31 cellular contexts compared by ENCODE assay signal in genomic region chr12:29893002-29893401, GRCh38.
"Had no signal": no experiment of that assay in that cellular context is flagged by ENCODE, and none has a peak within 500 bp of the region (broad histone marks: within the 10 kb centered on the region; RNA-seq: fewer than 3 reads in every experiment).

No MANE protein-coding gene starts in this region.

- H3K27me3 Mint-ChIP-seq: progenitor cell of endocrine pancreas; stimulated activated memory B cell treated with anti-CD40 and anti-IgM and Interleukin-4, amounts not matched to agents 10 μg/mL and 1 μg/mL and 100 μg/mL, for 72 hours; stimulated activated naive CD8-positive, alpha-beta T cell treated with anti-CD3 and anti-CD28 coated beads, Interleukin-15, amount 100 ng/mL, for 72 hours; type B pancreatic cell had no signal

- H3K9me3 ChIP-seq: ovary, psoas muscle, suprapubic skin, testis, tibial artery, transverse colon, upper lobe of right lung, uterus had no signal

- H3K9ac ChIP-seq: neural progenitor cell, parathyroid adenoma had no signal

- H3K27ac ChIP-seq: neural progenitor cell, ovary, parathyroid adenoma, psoas muscle, skin epidermis, spleen, suprapubic skin, testis, tibial artery, transverse colon, upper lobe of right lung, uterus had no signal

- H3K36me3 Mint-ChIP-seq: natural killer cell; neural progenitor cell; stimulated activated memory B cell treated with anti-CD40 and anti-IgM and Interleukin-4, amounts not matched to agents 10 μg/mL and 1 μg/mL and 100 μg/mL, for 72 hours; type B pancreatic cell had no signal

- H3K4me3 ChIP-seq: neural progenitor cell, ovary, psoas muscle, skin epidermis, smooth muscle cell, spleen, suprapubic skin, testis, tibial artery, transverse colon, upper lobe of right lung, uterus had no signal

- DNase-seq: natural killer cell; occipital lobe; ovary; posterior cingulate gyrus; psoas muscle; right cardiac atrium; spleen; stimulated activated CD4-positive, alpha-beta T cell treated with anti-CD3 and anti-CD28 coated beads, Interleukin-12 subunit alpha, Interleukin-12 subunit beta, amount 100 ng/mL, for 4 hours; stimulated activated CD4-positive, alpha-beta T cell treated with anti-CD3 and anti-CD28 coated beads, Interleukin-1b, Interleukin-23, amount 100 ng/mL, for 48 hours; stimulated activated CD4-positive, alpha-beta T cell treated with anti-CD3 and anti-CD28 coated beads, Interleukin-4, amount 100 ng/mL, for 1 hour; stimulated activated CD4-positive, alpha-beta T cell treated with anti-CD3 and anti-CD28 coated beads, Interleukin-4, amount 100 ng/mL, for 4 hours; stimulated activated CD8-positive, alpha-beta memory T cell treated with anti-CD3 and anti-CD28 coated beads, Interleukin-4, amount 100 ng/mL, for 48 hours; stimulated activated naive CD4-positive, alpha-beta T cell; stimulated activated naive CD8-positive, alpha-beta T cell treated with anti-CD3 and anti-CD28 coated beads, Interleukin-15, amount 100 ng/mL, for 72 hours; stimulated activated naive CD8-positive, alpha-beta T cell treated with anti-CD3 and anti-CD28 coated beads, Interleukin-15, Interleukin-2, amounts not matched to agents 100 U/mL and 50 U/mL, for 24 hours; substantia nigra; testis; tibial artery; transverse colon; upper lobe of right lung; uterus had no signal

- H3K4me3 Mint-ChIP-seq: natural killer cell; nephron; neural progenitor cell; stimulated activated memory B cell treated with anti-CD40 and anti-IgM and Interleukin-4, amounts not matched to agents 10 μg/mL and 1 μg/mL and 100 μg/mL, for 72 hours; stimulated activated naive CD8-positive, alpha-beta T cell treated with anti-CD3 and anti-CD28 coated beads, Interleukin-15, amount 100 ng/mL, for 72 hours; type B pancreatic cell had no signal

- H3K4me1 ChIP-seq: parathyroid adenoma, psoas muscle, spleen, suprapubic skin, testis, tibial artery, transverse colon, upper lobe of right lung, uterus had no signal

- H3K36me3 ChIP-seq: neural progenitor cell, ovary, spleen, suprapubic skin, tibial artery, transverse colon, upper lobe of right lung, uterus had no signal

- H3K79me2 ChIP-seq: parathyroid adenoma had no signal

- H3K4me1 Mint-ChIP-seq: natural killer cell; nephron; stimulated activated memory B cell treated with anti-CD40 and anti-IgM and Interleukin-4, amounts not matched to agents 10 μg/mL and 1 μg/mL and 100 μg/mL, for 72 hours; stimulated activated naive CD8-positive, alpha-beta T cell treated with anti-CD3 and anti-CD28 coated beads, Interleukin-15, amount 100 ng/mL, for 72 hours had no signal

- H2AFZ ChIP-seq: neural progenitor cell, parathyroid adenoma had no signal

- H3K4me2 ChIP-seq: neural progenitor cell, smooth muscle cell had no signal

- H3K27me3 ChIP-seq: neural progenitor cell, ovary, spleen, suprapubic skin, testis, tibial artery, transverse colon, upper lobe of right lung, uterus had no signal

- ATAC-seq: natural killer cell; psoas muscle; right cardiac atrium; sciatic nerve; stimulated activated memory B cell treated with anti-CD40 and anti-IgM and Interleukin-4, amounts not matched to agents 10 μg/mL and 1 μg/mL and 100 μg/mL, for 72 hours; stimulated activated naive CD8-positive, alpha-beta T cell treated with anti-CD3 and anti-CD28 coated beads, Interleukin-15, amount 100 ng/mL, for 72 hours; stimulated activated naive CD8-positive, alpha-beta T cell treated with anti-CD3 and anti-CD28 coated beads, Interleukin-15, Interleukin-2, amounts not matched to agents 100 U/mL and 50 U/mL, for 24 hours; upper lobe of right lung had no signal
